Comparison of ENCODE assay signal across 24 cellular contexts in genomic region chr17:62673614-62674362, GRCh38. TPM values are rescaled to one million over a fixed set of nuclear protein-coding genes. Genes with fewer than 3 reads are reported as not detected.
DNase-seq lines count a peak whose midpoint lies in the region; ATAC-seq and TF ChIP-seq lines count a peak whose summit lies in the region.
"Had no signal": no experiment of that assay in that cellular context is flagged by ENCODE, and none has a peak within 500 bp of the region (broad histone marks: within the 10 kb centered on the region; RNA-seq: fewer than 3 reads in every experiment).

No MANE protein-coding gene starts in this region.

- H4K91ac ChIP-seq in neuronal stem cell (ENCODE audit: low read depth, low read length, poor library complexity): no peak overlapping the region

- H4K8ac ChIP-seq in neuronal stem cell (ENCODE audit: low read depth, low read length): no peak overlapping the region

- no CpG with 5 or more reads among the region's 20 CpGs for WGBS in neuronal stem cell (ENCODE audit: extremely low coverage in 2 of 2, insufficient read length in 2 of 2, insufficient replicate concordance in 1 of 2), 2 donors
- 86% methylated on average over 20 of the region's 20 CpGs for WGBS in aorta, 2 donors
- 79 to 80% methylated on average over 17 to 19 of the region's 20 CpGs for WGBS in lower leg skin, 2 donors

- no peak overlapping the region for H2BK15ac ChIP-seq in neuronal stem cell (ENCODE audit: low read length)

- ATAC-seq in aorta (ENCODE audit: low FRiP score) (peak; percentile 3), GM19452 (IDR thresholded peaks at IDR 0.05; ENCODE audit: unreplicated experiment) (no peak), GM21723 (IDR thresholded peaks at IDR 0.05; ENCODE audit: unreplicated experiment) (no peak)
- ATAC-seq: A549, SK-N-SH treated with all-trans-retinoic acid at 6 μM for 48 hours had no signal

- peaks cover 43% of the 10 kb centered on the region for H3K4me1 ChIP-seq in Karpas-422 (ENCODE audit: low read length)
- no peaks in the 10 kb centered on the region for H3K4me1 ChIP-seq in neuronal stem cell (ENCODE audit: control insufficient read depth in 2 of 2, insufficient read depth in 1 of 2, low read depth in 1 of 2, low read length in 2 of 2)
- no peaks in the 10 kb centered on the region for H3K4me1 ChIP-seq in aorta (ENCODE audit: control insufficient read depth in 1 of 2, insufficient read depth in 2 of 2, low read length in 2 of 2)
- H3K4me1 ChIP-seq: Peyer's patch, SJCRH30 had no signal

- peak overlapping the region; percentile 15; the same call in 1 of the 2 replicates for H3K9ac ChIP-seq in Karpas-422 (ENCODE audit: low read length)
- no peak overlapping the region for H3K9ac ChIP-seq in neuronal stem cell (ENCODE audit: low read depth, low read length, poor library complexity)

- intact Hi-C loops in aorta (cut with DNase I): loop anchor here in 1 of 2 donors (10.0 kb wide), 1 partner anchor 109 kb away; no protein-coding TSS in a partner anchor
- intact Hi-C loops in lower leg skin (cut with DNase I; ENCODE audit: low total_unique reads): no loop called here

- no peak overlapping the region for H3K4me3 ChIP-seq in Karpas-422 (ENCODE audit: low read length)
- no peak overlapping the region for H3K4me3 ChIP-seq in WERI-Rb-1 (ENCODE audit: low read depth, low read length)
- H3K4me3 ChIP-seq in neuronal stem cell (ENCODE audit: low read length in 2 of 2): no peak overlapping the region
- no peak overlapping the region for H3K4me3 ChIP-seq in aorta (ENCODE audit: low read length in 2 of 2)
- no peak overlapping the region for H3K4me3 ChIP-seq in lower leg skin (ENCODE audit: low read depth, poor library complexity, severe bottlenecking)
- H3K4me3 ChIP-seq: A549, Peyer's patch, SJCRH30 had no signal

- H3K18ac ChIP-seq in neuronal stem cell (ENCODE audit: low read length): peak overlapping the region; percentile 76

- DNase-seq in Karpas-422 (no peak), WERI-Rb-1 (peak; percentile 42), neuronal stem cell (ENCODE audit: low spot score) (no peak), aorta (peak in 1 of 2 donors; percentile 73), lower leg skin (ENCODE audit: low spot score in 2 of 2) (no peak)
- DNase-seq: AML-193; C1 segment of cervical spinal cord; CD4-positive, alpha-beta memory T cell; COR-L47; DMS53; Kasumi-1; NCI-H1105 treated with DMSO at 0.1 percent for 48 hours; NCI-H146; NCI-H1930; NCI-H2107; NCI-H446; NCI-H526; OCI-M1; Peyer's patch; SJCRH30 had no signal

- H2BK120ac ChIP-seq in neuronal stem cell (ENCODE audit: low read depth, low read length): peak overlapping the region; percentile 87

- H3K14ac ChIP-seq in neuronal stem cell (ENCODE audit: low read length): peak overlapping the region; percentile 89

- H3K9me2 ChIP-seq in Karpas-422 (replicated peaks; ENCODE audit: insufficient read depth, low read length): no peaks in the 10 kb centered on the region

- H3K9me3 ChIP-seq in Karpas-422 (ENCODE audit: low read length) (no peaks in the 10 kb centered on the region), WERI-Rb-1 (ENCODE audit: severe bottlenecking) (no peaks in the 10 kb centered on the region), neuronal stem cell (replicated peaks in 1 of 2; ENCODE audit: control insufficient read depth in 2 of 2, insufficient read depth in 1 of 2, low read depth in 1 of 2, low read length in 2 of 2) (no peaks in the 10 kb centered on the region), aorta (ENCODE audit: control insufficient read depth, low read length) (no peaks in the 10 kb centered on the region)
- H3K9me3 ChIP-seq: A549, Peyer's patch, SJCRH30 had no signal

- H2AFZ ChIP-seq in Karpas-422 (ENCODE audit: low read length): no peak overlapping the region
- H2AFZ ChIP-seq in neuronal stem cell (ENCODE audit: low read length): no peak overlapping the region

- TF ChIP-seq POLR2A in lower leg skin (IDR thresholded peaks at IDR 0.05): no peak

- no peak overlapping the region for H2AK5ac ChIP-seq in neuronal stem cell (ENCODE audit: low read depth, low read length)

- no peaks in the 10 kb centered on the region for H3K79me2 ChIP-seq in Karpas-422 (ENCODE audit: low read length)

- TF ChIP-seq CTCF in WERI-Rb-1 (IDR thresholded peaks at IDR 0.05; ENCODE audit: low read depth, low read length): no peak
- no peak for TF ChIP-seq CTCF in lower leg skin (IDR thresholded peaks at IDR 0.05)

- H3K4ac ChIP-seq in neuronal stem cell (ENCODE audit: low read length): no peak overlapping the region

- H3K4me2 ChIP-seq in Karpas-422 (ENCODE audit: low read depth, low read length, poor library complexity, severe bottlenecking) (no peak overlapping the region), neuronal stem cell (ENCODE audit: insufficient read depth, low read length, poor library complexity, severe bottlenecking) (no peak overlapping the region)
- H3K4me2 ChIP-seq: A549 had no signal

- H2BK12ac ChIP-seq in neuronal stem cell (ENCODE audit: low read length): no peak overlapping the region

- H3K79me1 ChIP-seq in neuronal stem cell (ENCODE audit: low read depth, low read length): peaks cover 2% of the 10 kb centered on the region

- H3K27me3 ChIP-seq in Karpas-422 (ENCODE audit: low read length) (no peaks in the 10 kb centered on the region), WERI-Rb-1 (ENCODE audit: insufficient read depth, low read depth, severe bottlenecking) (no peaks in the 10 kb centered on the region), neuronal stem cell (ENCODE audit: control insufficient read depth in 3 of 3, insufficient read depth in 3 of 3, low read depth in 1 of 3, low read length in 3 of 3) (no peaks in the 10 kb centered on the region), aorta (ENCODE audit: control insufficient read depth in 1 of 2, insufficient read depth in 2 of 2, low read length in 1 of 2) (no peaks in the 10 kb centered on the region)
- H3K27me3 ChIP-seq: Peyer's patch, SJCRH30 had no signal

- H3K36me3 ChIP-seq in Karpas-422 (ENCODE audit: insufficient read depth, low read length): no peaks in the 10 kb centered on the region
- no peaks in the 10 kb centered on the region for H3K36me3 ChIP-seq in WERI-Rb-1
- H3K36me3 ChIP-seq in neuronal stem cell (replicated peaks in 1 of 2; ENCODE audit: control insufficient read depth in 2 of 2, insufficient read depth in 2 of 2, low read length in 2 of 2): peaks cover 18 to 82% of the 10 kb centered on the region in 2 donors
- H3K36me3 ChIP-seq in aorta (ENCODE audit: control insufficient read depth in 1 of 2, insufficient read depth in 2 of 2, low read length in 1 of 2): peaks cover 2 to 4% of the 10 kb centered on the region in 2 donors
- H3K36me3 ChIP-seq: Peyer's patch had no signal

- peak overlapping the region; percentile 57 for H3K23ac ChIP-seq in neuronal stem cell (ENCODE audit: low read depth, low read length, poor library complexity)

- H4K20me1 ChIP-seq in Karpas-422 (ENCODE audit: insufficient read depth, low read depth, low read length): no peaks in the 10 kb centered on the region

- peak overlapping the region; percentile 48 for H2BK5ac ChIP-seq in neuronal stem cell (ENCODE audit: low read length)

- no peak overlapping the region for H3K27ac ChIP-seq in Karpas-422 (ENCODE audit: low read length)
- no peak overlapping the region; the same call in 1 of the 2 replicates for H3K27ac ChIP-seq in WERI-Rb-1
- H3K27ac ChIP-seq in neuronal stem cell (replicated peaks; ENCODE audit: low read length): no peak overlapping the region
- no peak overlapping the region for H3K27ac ChIP-seq in aorta (ENCODE audit: low read depth in 1 of 2, low read length in 2 of 2)
- H3K27ac ChIP-seq: A549, Peyer's patch, SJCRH30 had no signal

RNA-seq across cellular contexts. Expression of gene MRC2, which starts 46.3 kb away (rescaled TPM):
- total RNA-seq in Karpas-422 (2014; rRNA removed; shearing (Covaris generic); ENCODE audit: low replicate concordance): 0.26 and 2.3 TPM in 2 replicates
- 31.9 TPM for polyA plus RNA-seq in neuronal stem cell (2013, experiment 1 of 2)
- polyA plus RNA-seq in neuronal stem cell (2013, experiment 2 of 2): 33.3 TPM
- 100 to 1,000 TPM in 1 of 2 donors, 10 to 100 TPM in 1; 93.8 to 232 TPM for total RNA-seq in aorta
- polyA plus RNA-seq in aorta: 100 to 1,000 TPM in 1 of 2 donors, 10 to 100 TPM in 1; 15.3 to 149 TPM
- total RNA-seq in lower leg skin: 10 to 100 TPM; 18.8 to 53.0 (median 20.6) TPM
